ENCODE assay signal across 1 cellular context in the genomic region with DNA sequence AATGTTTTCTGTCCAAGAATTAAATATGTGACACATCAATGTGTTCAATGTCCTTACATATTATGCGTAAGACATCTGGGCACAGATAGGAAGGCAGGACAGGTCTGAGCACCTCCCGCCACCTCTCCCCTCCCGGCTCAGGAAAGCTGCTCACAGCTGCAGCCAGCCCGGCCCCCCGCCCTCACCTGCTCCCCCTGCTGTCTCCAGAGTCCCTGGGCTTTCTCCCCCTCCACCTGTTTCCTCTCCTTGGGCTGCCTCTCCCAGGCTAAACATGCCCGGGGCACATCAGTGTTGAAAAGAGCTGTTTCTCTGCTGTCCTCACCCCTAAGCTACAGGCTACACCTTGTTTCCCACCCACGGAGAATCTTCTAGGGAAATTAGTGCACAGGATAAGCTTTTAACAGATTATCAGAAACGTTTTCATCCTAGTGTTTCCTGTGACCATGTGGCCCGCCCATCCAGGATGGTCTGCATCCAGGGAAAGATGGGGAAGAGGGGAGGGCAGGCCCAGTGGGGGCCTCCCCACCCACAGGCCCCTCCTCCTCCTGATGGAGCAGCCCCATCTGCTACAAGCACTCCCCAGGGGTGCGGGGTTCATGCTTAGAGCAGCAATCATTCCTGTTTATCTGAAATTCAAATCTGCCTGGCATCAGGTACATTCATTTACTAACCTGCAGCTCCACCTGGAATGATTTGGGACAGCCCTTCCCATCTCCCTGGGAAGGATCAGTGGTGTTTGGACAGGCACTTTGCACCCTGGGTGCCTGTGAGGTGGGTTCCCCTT.
TF ChIP-seq lines count a peak whose summit lies in the region.

No MANE protein-coding gene starts in this region.

TF ChIP-seq in SK-N-SH treated with all-trans-retinoic acid at 6 μM for 48 hours, 23 proteins besides CTCF, POLR2A, EP300 and RAD21:
- no peak for TF ChIP-seq ZFP30 (CRISPR knock-in tag; IDR thresholded peaks at IDR 0.05)
- TF ChIP-seq, protein P1, sequence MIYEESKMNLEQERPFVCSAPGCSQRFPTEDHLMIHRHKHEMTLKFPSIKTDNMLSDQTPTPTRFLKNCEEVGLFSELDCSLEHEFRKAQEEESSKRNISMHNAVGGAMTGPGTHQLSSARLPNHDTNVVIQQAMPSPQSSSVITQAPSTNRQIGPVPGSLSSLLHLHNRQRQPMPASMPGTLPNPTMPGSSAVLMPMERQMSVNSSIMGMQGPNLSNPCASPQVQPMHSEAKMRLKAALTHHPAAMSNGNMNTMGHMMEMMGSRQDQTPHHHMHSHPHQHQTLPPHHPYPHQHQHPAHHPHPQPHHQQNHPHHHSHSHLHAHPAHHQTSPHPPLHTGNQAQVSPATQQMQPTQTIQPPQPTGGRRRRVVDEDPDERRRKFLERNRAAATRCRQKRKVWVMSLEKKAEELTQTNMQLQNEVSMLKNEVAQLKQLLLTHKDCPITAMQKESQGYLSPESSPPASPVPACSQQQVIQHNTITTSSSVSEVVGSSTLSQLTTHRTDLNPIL (CRISPR knock-in tag; IDR thresholded peaks at IDR 0.05; ENCODE audit: low read depth): no peak
- TF ChIP-seq BACH2 (CRISPR knock-in tag; IDR thresholded peaks at IDR 0.05; ENCODE audit: borderline replicate concordance): no peak
- TF ChIP-seq, protein P2, sequence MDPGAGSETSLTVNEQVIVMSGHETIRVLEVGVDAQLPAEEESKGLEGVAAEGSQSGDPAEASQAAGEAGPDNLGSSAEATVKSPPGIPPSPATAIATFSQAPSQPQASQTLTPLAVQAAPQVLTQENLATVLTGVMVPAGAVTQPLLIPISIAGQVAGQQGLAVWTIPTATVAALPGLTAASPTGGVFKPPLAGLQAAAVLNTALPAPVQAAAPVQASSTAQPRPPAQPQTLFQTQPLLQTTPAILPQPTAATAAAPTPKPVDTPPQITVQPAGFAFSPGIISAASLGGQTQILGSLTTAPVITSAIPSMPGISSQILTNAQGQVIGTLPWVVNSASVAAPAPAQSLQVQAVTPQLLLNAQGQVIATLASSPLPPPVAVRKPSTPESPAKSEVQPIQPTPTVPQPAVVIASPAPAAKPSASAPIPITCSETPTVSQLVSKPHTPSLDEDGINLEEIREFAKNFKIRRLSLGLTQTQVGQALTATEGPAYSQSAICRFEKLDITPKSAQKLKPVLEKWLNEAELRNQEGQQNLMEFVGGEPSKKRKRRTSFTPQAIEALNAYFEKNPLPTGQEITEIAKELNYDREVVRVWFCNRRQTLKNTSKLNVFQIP (CRISPR knock-in tag; IDR thresholded peaks at IDR 0.05; ENCODE audit: borderline replicate concordance, low read depth): no peak
- no peak for TF ChIP-seq OSR1 (CRISPR knock-in tag; IDR thresholded peaks at IDR 0.05)
- TF ChIP-seq TOX (CRISPR knock-in tag; IDR thresholded peaks at IDR 0.05; ENCODE audit: borderline replicate concordance): no peak
- no peak for TF ChIP-seq ZNF8 (CRISPR knock-in tag; IDR thresholded peaks at IDR 0.05)
- no peak for TF ChIP-seq ISL1 (CRISPR knock-in tag; IDR thresholded peaks at IDR 0.05)
- TF ChIP-seq, protein P3, sequence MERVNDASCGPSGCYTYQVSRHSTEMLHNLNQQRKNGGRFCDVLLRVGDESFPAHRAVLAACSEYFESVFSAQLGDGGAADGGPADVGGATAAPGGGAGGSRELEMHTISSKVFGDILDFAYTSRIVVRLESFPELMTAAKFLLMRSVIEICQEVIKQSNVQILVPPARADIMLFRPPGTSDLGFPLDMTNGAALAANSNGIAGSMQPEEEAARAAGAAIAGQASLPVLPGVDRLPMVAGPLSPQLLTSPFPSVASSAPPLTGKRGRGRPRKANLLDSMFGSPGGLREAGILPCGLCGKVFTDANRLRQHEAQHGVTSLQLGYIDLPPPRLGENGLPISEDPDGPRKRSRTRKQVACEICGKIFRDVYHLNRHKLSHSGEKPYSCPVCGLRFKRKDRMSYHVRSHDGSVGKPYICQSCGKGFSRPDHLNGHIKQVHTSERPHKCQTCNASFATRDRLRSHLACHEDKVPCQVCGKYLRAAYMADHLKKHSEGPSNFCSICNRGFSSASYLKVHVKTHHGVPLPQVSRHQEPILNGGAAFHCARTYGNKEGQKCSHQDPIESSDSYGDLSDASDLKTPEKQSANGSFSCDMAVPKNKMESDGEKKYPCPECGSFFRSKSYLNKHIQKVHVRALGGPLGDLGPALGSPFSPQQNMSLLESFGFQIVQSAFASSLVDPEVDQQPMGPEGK (CRISPR knock-in tag; IDR thresholded peaks at IDR 0.05; ENCODE audit: borderline replicate concordance): no peak
- no peak for TF ChIP-seq ZFP3 (CRISPR knock-in tag; IDR thresholded peaks at IDR 0.05)
- TF ChIP-seq ZNF70 (CRISPR knock-in tag; IDR thresholded peaks at IDR 0.05): no peak
- TF ChIP-seq, protein P4, sequence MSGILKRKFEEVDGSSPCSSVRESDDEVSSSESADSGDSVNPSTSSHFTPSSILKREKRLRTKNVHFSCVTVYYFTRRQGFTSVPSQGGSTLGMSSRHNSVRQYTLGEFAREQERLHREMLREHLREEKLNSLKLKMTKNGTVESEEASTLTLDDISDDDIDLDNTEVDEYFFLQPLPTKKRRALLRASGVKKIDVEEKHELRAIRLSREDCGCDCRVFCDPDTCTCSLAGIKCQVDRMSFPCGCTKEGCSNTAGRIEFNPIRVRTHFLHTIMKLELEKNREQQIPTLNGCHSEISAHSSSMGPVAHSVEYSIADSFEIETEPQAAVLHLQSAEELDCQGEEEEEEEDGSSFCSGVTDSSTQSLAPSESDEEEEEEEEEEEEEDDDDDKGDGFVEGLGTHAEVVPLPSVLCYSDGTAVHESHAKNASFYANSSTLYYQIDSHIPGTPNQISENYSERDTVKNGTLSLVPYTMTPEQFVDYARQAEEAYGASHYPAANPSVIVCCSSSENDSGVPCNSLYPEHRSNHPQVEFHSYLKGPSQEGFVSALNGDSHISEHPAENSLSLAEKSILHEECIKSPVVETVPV (CRISPR knock-in tag; IDR thresholded peaks at IDR 0.05): no peak
- TF ChIP-seq PPARA (CRISPR knock-in tag; IDR thresholded peaks at IDR 0.05; ENCODE audit: borderline replicate concordance): no peak
- TF ChIP-seq TCF4 (CRISPR knock-in tag; IDR thresholded peaks at IDR 0.05; ENCODE audit: borderline replicate concordance): no peak
- TF ChIP-seq, protein P5, sequence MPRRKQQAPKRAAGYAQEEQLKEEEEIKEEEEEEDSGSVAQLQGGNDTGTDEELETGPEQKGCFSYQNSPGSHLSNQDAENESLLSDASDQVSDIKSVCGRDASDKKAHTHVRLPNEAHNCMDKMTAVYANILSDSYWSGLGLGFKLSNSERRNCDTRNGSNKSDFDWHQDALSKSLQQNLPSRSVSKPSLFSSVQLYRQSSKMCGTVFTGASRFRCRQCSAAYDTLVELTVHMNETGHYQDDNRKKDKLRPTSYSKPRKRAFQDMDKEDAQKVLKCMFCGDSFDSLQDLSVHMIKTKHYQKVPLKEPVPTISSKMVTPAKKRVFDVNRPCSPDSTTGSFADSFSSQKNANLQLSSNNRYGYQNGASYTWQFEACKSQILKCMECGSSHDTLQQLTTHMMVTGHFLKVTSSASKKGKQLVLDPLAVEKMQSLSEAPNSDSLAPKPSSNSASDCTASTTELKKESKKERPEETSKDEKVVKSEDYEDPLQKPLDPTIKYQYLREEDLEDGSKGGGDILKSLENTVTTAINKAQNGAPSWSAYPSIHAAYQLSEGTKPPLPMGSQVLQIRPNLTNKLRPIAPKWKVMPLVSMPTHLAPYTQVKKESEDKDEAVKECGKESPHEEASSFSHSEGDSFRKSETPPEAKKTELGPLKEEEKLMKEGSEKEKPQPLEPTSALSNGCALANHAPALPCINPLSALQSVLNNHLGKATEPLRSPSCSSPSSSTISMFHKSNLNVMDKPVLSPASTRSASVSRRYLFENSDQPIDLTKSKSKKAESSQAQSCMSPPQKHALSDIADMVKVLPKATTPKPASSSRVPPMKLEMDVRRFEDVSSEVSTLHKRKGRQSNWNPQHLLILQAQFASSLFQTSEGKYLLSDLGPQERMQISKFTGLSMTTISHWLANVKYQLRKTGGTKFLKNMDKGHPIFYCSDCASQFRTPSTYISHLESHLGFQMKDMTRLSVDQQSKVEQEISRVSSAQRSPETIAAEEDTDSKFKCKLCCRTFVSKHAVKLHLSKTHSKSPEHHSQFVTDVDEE (CRISPR knock-in tag; IDR thresholded peaks at IDR 0.05): no peak
- TF ChIP-seq CSDC2 (CRISPR knock-in tag; IDR thresholded peaks at IDR 0.05): no peak
- TF ChIP-seq ZC3H10 (CRISPR knock-in tag; IDR thresholded peaks at IDR 0.05): no peak
- no peak for TF ChIP-seq ARNTL (CRISPR knock-in tag; IDR thresholded peaks at IDR 0.05; ENCODE audit: borderline replicate concordance, low read depth)
- no peak for TF ChIP-seq RARB (CRISPR knock-in tag; IDR thresholded peaks at IDR 0.05)
- TF ChIP-seq SNAI2 (CRISPR knock-in tag; IDR thresholded peaks at IDR 0.05): no peak
